In genomic region chr19:1094655-1094977, GRCh38 we compare ENCODE assay signal across 8 cellular contexts. TPM values are rescaled to one million over a fixed set of nuclear protein-coding genes. Genes with fewer than 3 reads are reported as not detected.
DNase-seq lines count a peak whose midpoint lies in the region; ATAC-seq and TF ChIP-seq lines count a peak whose summit lies in the region.

No MANE protein-coding gene starts in this region.

- DNase-seq in BJ (ENCODE audit: low read depth) (no peak), dorsolateral prefrontal cortex (no peak), natural killer cell (no peak), NCI-H446 treated with DMSO at 0.1 percent for 48 hours (lab: John Stamatoyannopoulos, UW) (no peak), iPS-NIHi7 (ENCODE audit: extremely low spot score) (no peak), head of caudate nucleus (no peak)

- H3K27me3 ChIP-seq in BJ (ENCODE audit: control insufficient read depth, insufficient read depth, low read length) (no peaks in the 10 kb centered on the region), Loucy (ENCODE audit: insufficient read depth, low read length, poor library complexity, severe bottlenecking) (no peaks in the 10 kb centered on the region), dorsolateral prefrontal cortex (no peaks in the 10 kb centered on the region)

- peak overlapping the region; percentile 99 for H3K4me3 ChIP-seq in BJ (ENCODE audit: low read depth, low read length)
- H3K4me3 ChIP-seq in Loucy (ENCODE audit: low read length, poor library complexity, severe bottlenecking): peak overlapping the region; percentile 99
- peak overlapping the region; percentile 64 to 100 (median 91) for H3K4me3 ChIP-seq in dorsolateral prefrontal cortex

- H3K27me3 Mint-ChIP-seq in natural killer cell (ENCODE audit: low read depth in 2 of 2): no peaks in the 10 kb centered on the region

- H3K9me3 Mint-ChIP-seq in natural killer cell: no peaks in the 10 kb centered on the region

- CTCF ChIA-PET in BJ (lab: Yijun Ruan, JAX): interaction anchor here (0.7 kb wide), 1 partner anchor 233 kb away, joined by 3 read pairs; no protein-coding TSS in a partner anchor

- peak overlapping the region; percentile 64 to 93 for H3K27ac Mint-ChIP-seq in natural killer cell

- intact Hi-C loops in dorsolateral prefrontal cortex (cut with DNase I) (loop anchor here in 1 of 2 donors (10.0 kb wide), 1 partner anchor 410 kb away; no protein-coding TSS in a partner anchor), natural killer cell (cut with micrococcal nuclease) (no loop called here), head of caudate nucleus (cut with DNase I) (no loop called here)

- no peaks in the 10 kb centered on the region for H3F3A ChIP-seq in Loucy (ENCODE audit: low read depth)

- POLR2A ChIA-PET in BJ (lab: Charles Lee): interaction anchor here (0.6 kb wide), 1 partner anchor 42 kb away, joined by 3 read pairs; no protein-coding TSS in a partner anchor

- H3K36me3 Mint-ChIP-seq in natural killer cell: no peaks in the 10 kb centered on the region

- peaks cover 22% of the 10 kb centered on the region for H4K20me1 ChIP-seq in Loucy (ENCODE audit: insufficient read depth, low read length, poor library complexity, severe bottlenecking)

- TF ChIP-seq CTCF in BJ (IDR thresholded peaks at IDR 0.05; ENCODE audit: insufficient read depth, low read depth, low read length): no peak
- TF ChIP-seq CTCF in Loucy (conservative IDR thresholded peaks at IDR 0.05; ENCODE audit: low read length): no peak
- TF ChIP-seq CTCF in dorsolateral prefrontal cortex (IDR thresholded peaks at IDR 0.05 in 54 of 56, conservative IDR thresholded peaks at IDR 0.05 in 2 of 56; ENCODE audit: low read depth in 1 of 56, partially characterized antibody in 56 of 56): no peak
- no peak for TF ChIP-seq CTCF in natural killer cell (IDR thresholded peaks at IDR 0.05)

- H2AFZ ChIP-seq in Loucy (ENCODE audit: low read length): no peak overlapping the region

- H3K4me3 Mint-ChIP-seq in natural killer cell: peak overlapping the region; percentile 93

- ATAC-seq in natural killer cell (peak in 1 of 3 donors; percentile 7), GM19397 (IDR thresholded peaks at IDR 0.05; ENCODE audit: unreplicated experiment) (no peak)

- H3K9ac ChIP-seq in Loucy (ENCODE audit: low read depth, low read length, poor library complexity, severe bottlenecking): peak overlapping the region; percentile 91

- H3K4me1 ChIP-seq in Loucy (ENCODE audit: insufficient read depth, low read length, poor library complexity, severe bottlenecking): peaks cover 22% of the 10 kb centered on the region

- peaks cover 38% of the 10 kb centered on the region for H3K79me2 ChIP-seq in Loucy (ENCODE audit: insufficient read depth, low read length)

- H3K36me3 ChIP-seq in BJ (ENCODE audit: control insufficient read depth, insufficient read depth, low read length): peaks cover 16% of the 10 kb centered on the region
- peaks cover 17% of the 10 kb centered on the region; the same call in 1 of the 2 replicates for H3K36me3 ChIP-seq in Loucy (ENCODE audit: insufficient read depth, low read length)

- H3K9me3 ChIP-seq in Loucy (ENCODE audit: insufficient read depth, low read depth, low read length): no peaks in the 10 kb centered on the region

- peak overlapping the region in 46 of 59 donors; percentile 19 to 92 (median 75) for H3K27ac ChIP-seq in dorsolateral prefrontal cortex

- peaks cover 8 to 41% of the 10 kb centered on the region in 2 donors for H3K4me1 Mint-ChIP-seq in natural killer cell

- H3K4me2 ChIP-seq in Loucy (ENCODE audit: low read depth, low read length, poor library complexity, severe bottlenecking): peak overlapping the region; percentile 100

- H3K9me2 ChIP-seq in Loucy (replicated peaks; ENCODE audit: low read depth, low read length): no peaks in the 10 kb centered on the region

RNA-seq across cellular contexts. Expression of gene POLR2E, which starts 0.6 kb away (rescaled TPM):
- polyA plus RNA-seq in BJ (2011; rRNA removed): 174 and 292 TPM in 2 replicates
- 104 and 159 TPM in 2 replicates for polyA minus RNA-seq in BJ (2011; rRNA and poly(A)+ RNA removed)
- total RNA-seq in dorsolateral prefrontal cortex (100 to 1,000 TPM; 114 to 230 (median 158) TPM), natural killer cell (100 to 1,000 TPM in 1 of 3 donors, 10 to 100 TPM in 2; 77.3 to 105 (median 91.6) TPM)

RNA-seq across cellular contexts. Expression of gene GPX4, which starts 9.2 kb away (rescaled TPM):
- polyA plus RNA-seq in BJ (2011; rRNA removed): 463 and 626 TPM in 2 replicates
- 237 and 273 TPM in 2 replicates for polyA minus RNA-seq in BJ (2011; rRNA and poly(A)+ RNA removed)
- 100 to 1,000 TPM; 189 to 425 (median 310) TPM for total RNA-seq in dorsolateral prefrontal cortex
- total RNA-seq in natural killer cell: 100 to 1,000 TPM; 108 to 126 (median 121) TPM

RNA-seq across cellular contexts. Expression of gene ARHGAP45, which starts 27.6 kb away (rescaled TPM):
- polyA plus RNA-seq in BJ (2011; rRNA removed): 0.13 and 0.28 TPM in 2 replicates
- polyA minus RNA-seq in BJ (2011; rRNA and poly(A)+ RNA removed): 0.36 and 0.95 TPM in 2 replicates
- total RNA-seq in dorsolateral prefrontal cortex: 10 to 100 TPM in 55 of 120 experiments, 1 to 10 TPM in 65; 2.8 to 23.4 (median 9.5) TPM
- 100 to 1,000 TPM; 535 to 601 (median 560) TPM for total RNA-seq in natural killer cell

RNA-seq across cellular contexts. Expression of gene ABCA7, which starts 54.7 kb away (rescaled TPM):
- 1.3 and 1.9 TPM in 2 replicates for polyA plus RNA-seq in BJ (2011; rRNA removed)
- 2.3 and 3.9 TPM in 2 replicates for polyA minus RNA-seq in BJ (2011; rRNA and poly(A)+ RNA removed)
- total RNA-seq in dorsolateral prefrontal cortex: 10 to 100 TPM; 12.5 to 56.5 (median 28.1) TPM
- 100 to 1,000 TPM in 2 of 3 donors, 10 to 100 TPM in 1; 73.3 to 149 (median 121) TPM for total RNA-seq in natural killer cell

Comparison
In these comparisons a context has a peak if more than half of its experiments do, and no peak if none do; other contexts are left out.
1. RNA of gene ARHGAP45, which starts 27.6 kb away (total RNA-seq): 535 to 601 TPM in natural killer cell; 2.8 to 23.4 TPM in dorsolateral prefrontal cortex; every median in the first group is over 10 times any median in the second.
2. Peak in every context shown above with its lines, with median percentiles within 50 percentile points of each other: H3K4me3 ChIP-seq.